ENCODE assay signal across 15 cellular contexts in the genomic region with DNA sequence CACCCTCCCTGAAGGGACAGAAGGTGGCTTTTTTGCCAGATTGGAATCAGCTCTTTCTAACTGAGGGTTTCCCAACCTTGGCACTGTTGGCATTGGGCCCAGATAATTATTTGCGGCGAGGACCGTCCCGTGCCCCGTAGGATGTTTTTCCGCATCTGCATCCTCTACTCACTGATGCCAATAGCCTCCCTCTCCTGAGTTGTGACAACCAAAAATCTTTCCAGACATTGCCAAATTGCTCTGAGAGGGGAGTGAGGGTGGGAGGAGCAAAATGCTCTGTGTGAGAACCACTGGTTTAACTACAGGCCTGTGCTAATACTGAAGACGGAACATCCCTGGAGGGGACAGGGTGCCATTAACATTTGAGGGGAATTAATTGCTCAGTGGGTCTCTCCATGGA. TPM values are rescaled to one million over a fixed set of nuclear protein-coding genes. Genes with fewer than 3 reads are reported as not detected.
"Had no signal": no experiment of that assay in that cellular context is flagged by ENCODE, and none has a peak within 500 bp of the region (broad histone marks: within the 10 kb centered on the region; RNA-seq: fewer than 3 reads in every experiment).

No MANE protein-coding gene starts in this region.

- H3K36me3 Mint-ChIP-seq: activated CD4-positive, alpha-beta memory T cell treated with anti-CD3 and anti-CD28 coated beads for 36 hours; activated naive CD4-positive, alpha-beta T cell treated with anti-CD3 and anti-CD28 coated beads, Interleukin-2, amount 50 U/mL, for 24 hours; stimulated activated naive B cell treated with anti-CD40 and anti-IgM and Interleukin-4, amounts not matched to agents 10 μg/mL and 1 μg/mL and 100 μg/mL, for 72 hours had no signal

- ATAC-seq: activated CD4-positive, alpha-beta T cell treated with anti-CD3 and anti-CD28 coated beads for 36 hours; esophagus mucosa had no signal

- H3K36me3 ChIP-seq: adrenal gland, cardiac muscle cell, ovary, tibial artery, uterus had no signal

- H3K4me1 ChIP-seq: adrenal gland, tibial artery, uterus had no signal

- H3K9me3 Mint-ChIP-seq: activated CD4-positive, alpha-beta memory T cell treated with anti-CD3 and anti-CD28 coated beads for 36 hours; activated naive CD4-positive, alpha-beta T cell treated with anti-CD3 and anti-CD28 coated beads, Interleukin-2, amount 50 U/mL, for 24 hours; T-helper 1 cell treated with Interleukin-12 subunit alpha and Interleukin-12 subunit beta and Interleukin-4 antibody, amounts not matched to agents 30 μg/mL and 1 μg/mL, for 36 hours had no signal

- H3K27me3 ChIP-seq: adrenal gland, cardiac muscle cell, ovary, uterus had no signal

- DNase-seq: activated CD4-positive, alpha-beta memory T cell treated with anti-CD3 and anti-CD28 coated beads for 36 hours; activated CD4-positive, alpha-beta T cell treated with anti-CD3 and anti-CD28 coated beads for 36 hours; activated effector memory CD4-positive, alpha-beta T cell treated with anti-CD3 and anti-CD28 coated beads, Interleukin-2, amount 50 U/mL, for 16 hours; activated T-cell treated with anti-CD3 and anti-CD28 coated beads, Interleukin-2, amount 50 U/mL, for 48 hours; adrenal gland; foreskin fibroblast; stimulated activated CD4-positive, alpha-beta T cell treated with anti-CD3 and anti-CD28 coated beads, Interleukin-2, amount 100 ng/mL, for 48 hours; stimulated activated naive B cell treated with anti-CD40 and anti-IgM and Interleukin-4, amounts not matched to agents 10 μg/mL and 1 μg/mL and 100 μg/mL, for 72 hours; tibial artery; uterus had no signal

- H3K4me3 Mint-ChIP-seq: activated CD4-positive, alpha-beta memory T cell treated with anti-CD3 and anti-CD28 coated beads for 36 hours; activated CD4-positive, alpha-beta T cell treated with anti-CD3 and anti-CD28 coated beads for 36 hours; activated naive CD4-positive, alpha-beta T cell treated with anti-CD3 and anti-CD28 coated beads, Interleukin-2, amount 50 U/mL, for 24 hours; stimulated activated naive B cell treated with anti-CD40 and anti-IgM and Interleukin-4, amounts not matched to agents 10 μg/mL and 1 μg/mL and 100 μg/mL, for 72 hours; T-helper 1 cell treated with Interleukin-12 subunit alpha and Interleukin-12 subunit beta and Interleukin-4 antibody, amounts not matched to agents 30 μg/mL and 1 μg/mL, for 36 hours had no signal

- H3K27ac Mint-ChIP-seq: activated CD4-positive, alpha-beta memory T cell treated with anti-CD3 and anti-CD28 coated beads for 36 hours; activated CD4-positive, alpha-beta T cell treated with anti-CD3 and anti-CD28 coated beads for 36 hours; activated naive CD4-positive, alpha-beta T cell treated with anti-CD3 and anti-CD28 coated beads, Interleukin-2, amount 50 U/mL, for 24 hours; stimulated activated naive B cell treated with anti-CD40 and anti-IgM and Interleukin-4, amounts not matched to agents 10 μg/mL and 1 μg/mL and 100 μg/mL, for 72 hours; T-helper 1 cell treated with Interleukin-12 subunit alpha and Interleukin-12 subunit beta and Interleukin-4 antibody, amounts not matched to agents 30 μg/mL and 1 μg/mL, for 36 hours had no signal

- H3K27ac ChIP-seq: adrenal gland, cardiac muscle cell, ovary, tibial artery, uterus had no signal

- H3K9me3 ChIP-seq: adrenal gland, ovary, tibial artery, uterus had no signal

- H3K4me1 Mint-ChIP-seq: activated CD4-positive, alpha-beta T cell treated with anti-CD3 and anti-CD28 coated beads for 36 hours; activated naive CD4-positive, alpha-beta T cell treated with anti-CD3 and anti-CD28 coated beads, Interleukin-2, amount 50 U/mL, for 24 hours; stimulated activated naive B cell treated with anti-CD40 and anti-IgM and Interleukin-4, amounts not matched to agents 10 μg/mL and 1 μg/mL and 100 μg/mL, for 72 hours had no signal

- H3K4me3 ChIP-seq: adrenal gland, cardiac muscle cell, ovary, tibial artery, uterus had no signal

RNA-seq across cellular contexts. Expression of a gene that starts 33.6 kb away (rescaled TPM):
- total RNA-seq: activated CD4-positive, alpha-beta memory T cell treated with anti-CD3 and anti-CD28 coated beads for 36 hours; activated CD4-positive, alpha-beta T cell treated with anti-CD3 and anti-CD28 coated beads for 36 hours had no signal
